2 cellular contexts compared by ENCODE assay signal in the genomic region with DNA sequence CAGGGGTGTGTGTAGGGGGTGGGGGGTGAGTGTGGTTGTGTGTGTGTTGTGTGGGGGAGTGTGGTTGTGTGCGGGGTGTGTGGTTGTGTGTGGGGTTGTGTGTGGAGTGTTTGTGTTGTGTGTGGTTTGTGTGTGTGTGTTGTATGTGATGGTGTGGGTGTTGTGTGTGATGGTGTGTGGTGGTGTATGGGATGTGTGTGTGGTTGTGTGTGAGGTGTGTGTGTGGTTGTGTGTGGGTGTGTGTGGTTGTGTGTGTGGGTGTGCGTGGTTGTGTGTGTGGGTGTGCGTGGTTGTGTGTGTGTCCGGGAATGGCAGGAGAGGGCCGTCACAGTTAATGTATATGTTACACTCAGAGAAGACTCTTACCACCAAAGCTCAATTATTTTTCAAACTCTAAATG.
TF ChIP-seq lines count a peak whose summit lies in the region.

No MANE protein-coding gene starts in this region.

TF ChIP-seq in HEK293, 187 proteins besides CTCF, POLR2A, EP300 and RAD21 (continued from another document):
- TF ChIP-seq SP3 (tag by site-specific recombination; IDR thresholded peaks at IDR 0.05) = no peak
- TF ChIP-seq, protein P1, sequence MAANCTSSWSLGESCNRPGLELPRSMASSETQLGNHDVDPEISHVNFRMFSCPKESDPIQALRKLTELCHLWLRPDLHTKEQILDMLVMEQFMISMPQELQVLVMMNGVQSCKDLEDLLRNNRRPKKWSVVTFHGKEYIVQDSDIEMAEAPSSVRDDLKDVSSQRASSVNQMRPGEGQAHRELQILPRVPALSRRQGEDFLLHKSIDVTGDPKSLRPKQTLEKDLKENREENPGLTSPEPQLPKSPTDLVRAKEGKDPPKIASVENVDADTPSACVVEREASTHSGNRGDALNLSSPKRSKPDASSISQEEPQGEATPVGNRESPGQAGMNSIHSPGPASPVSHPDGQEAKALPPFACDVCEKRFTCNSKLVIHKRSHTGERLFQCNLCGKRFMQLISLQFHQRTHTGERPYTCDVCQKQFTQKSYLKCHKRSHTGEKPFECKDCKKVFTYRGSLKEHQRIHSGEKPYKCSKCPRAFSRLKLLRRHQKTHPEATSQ (tag by site-specific recombination; IDR thresholded peaks at IDR 0.05) = no peak

TF ChIP-seq in H1, 55 proteins besides CTCF, POLR2A, EP300 and RAD21 (continued from another document):
- TF ChIP-seq TAF1 (IDR thresholded peaks at IDR 0.05; ENCODE audit: low read depth, low read length) = no peak
